ENCODE assay signal across 13 cellular contexts in the genomic region with DNA sequence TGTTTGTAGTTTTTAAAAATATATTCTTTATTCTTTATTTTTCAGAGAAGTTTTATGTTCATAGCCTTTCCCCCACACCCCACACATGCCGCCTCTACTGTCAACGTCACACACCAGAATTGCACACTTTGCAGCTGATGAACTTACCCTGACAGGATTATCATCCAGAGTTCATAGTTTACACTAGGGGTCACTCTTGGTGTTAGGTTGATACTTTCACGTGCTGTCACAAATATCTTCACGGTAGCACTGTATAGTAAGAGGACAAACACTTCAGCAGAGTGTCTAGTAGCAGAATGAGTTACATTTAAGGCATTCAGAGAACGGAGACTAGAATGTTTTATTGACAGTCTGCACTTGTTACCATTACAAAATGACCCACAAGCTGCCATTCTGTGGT. TPM values are rescaled to one million over a fixed set of nuclear protein-coding genes. Genes with fewer than 3 reads are reported as not detected.
A peak's percentile ranks its signal among the peaks of the same experiment; 100 is the strongest.
DNase-seq lines count a peak whose midpoint lies in the region; ATAC-seq, FAIRE-seq and TF ChIP-seq lines count a peak whose summit lies in the region.
"Had no signal": no experiment of that assay in that cellular context is flagged by ENCODE, and none has a peak within 500 bp of the region (broad histone marks: within the 10 kb centered on the region; RNA-seq: fewer than 3 reads in every experiment).

No MANE protein-coding gene starts in this region.

- H4K20me1 ChIP-seq in MM.1S (ENCODE audit: insufficient read depth, low read length), result no peaks in the 10 kb centered on the region
- no peaks in the 10 kb centered on the region for H4K20me1 ChIP-seq in K562 (replicated peaks; ENCODE audit: control insufficient read depth, insufficient read depth, low read length)

- FAIRE-seq in K562 (lab: Jason Lieb, UNC) (no peak), small intestine (lab: Jason Lieb, UNC) (no peak)

- in situ Hi-C loops in K562 (cut with MboI), result no loop called here

- DNase-seq in NCI-H526 (lab: John Stamatoyannopoulos, UW) (peak; percentile 1 to 27), NCI-H526 treated with DMSO at 0.1 percent for 48 hours (lab: John Stamatoyannopoulos, UW) (no peak), MM.1S (peak; percentile 38), K562 (ENCODE audit: extremely low read depth in 1 of 4, low spot score in 3 of 4) (peak in 3 of 4 experiments; percentile 10 to 20 (median 14)), small intestine (peak; percentile 31), mesenchymal stem cell (no peak), sigmoid colon (no peak)
- DNase-seq: aorta; glutamatergic neuron; NCI-H1694 treated with DMSO at 0.1 percent for 48 hours; stimulated activated CD8-positive, alpha-beta memory T cell treated with anti-CD3 and anti-CD28 coated beads, Interleukin-4, amount 100 ng/mL, for 48 hours had no signal

- no peak overlapping the region for H3K23ac ChIP-seq in mesenchymal stem cell (ENCODE audit: low read length in 2 of 2)

- TF ChIP-seq RAD21 in K562 (CRISPR knock-in tag; conservative IDR thresholded peaks at IDR 0.05 in 1 of 2, IDR thresholded peaks at IDR 0.05 in 1 of 2), result peak; percentile 43 to 46

- no peaks in the 10 kb centered on the region for H3K9me1 ChIP-seq in K562 (ENCODE audit: control insufficient read depth, insufficient read depth, low read length)

- H2AFZ ChIP-seq in MM.1S (ENCODE audit: low read length), result no peak overlapping the region
- no peak overlapping the region for H2AFZ ChIP-seq in K562 (ENCODE audit: low read depth, low read length)
- no peak overlapping the region for H2AFZ ChIP-seq in mesenchymal stem cell (ENCODE audit: low read depth, low read length)
- H2AFZ ChIP-seq: parathyroid adenoma had no signal

- BruUV-seq in K562 (replicated peaks; lab: Mats Ljungman, UMichigan), result no TSS peak

- no peaks in the 10 kb centered on the region for H3K27me3 ChIP-seq in MM.1S (replicated peaks; ENCODE audit: insufficient read depth, low read length)
- no peaks in the 10 kb centered on the region; a peak in 2 of 5 replicates for H3K27me3 ChIP-seq in K562 (ENCODE audit: control insufficient read depth in 2 of 2, insufficient read depth in 2 of 2, low read length in 2 of 2)
- H3K27me3 ChIP-seq in small intestine (ENCODE audit: control insufficient read depth in 2 of 2, insufficient read depth in 2 of 2, low read length in 2 of 2), result no peaks in the 10 kb centered on the region
- H3K27me3 ChIP-seq in mesenchymal stem cell (ENCODE audit: control insufficient read depth in 1 of 2, insufficient read depth in 1 of 2, low read length in 2 of 2), result peaks cover 5 to 8% of the 10 kb centered on the region in 2 experiments
- H3K27me3 ChIP-seq in sigmoid colon, result no peaks in the 10 kb centered on the region

- H3K27ac ChIP-seq in MM.1S (ENCODE audit: low read length) (no peak overlapping the region), K562 (ENCODE audit: extremely low read depth, low read depth, low read length) (no peak overlapping the region), small intestine (ENCODE audit: low read depth in 1 of 2, low read length in 1 of 2) (no peak overlapping the region), mesenchymal stem cell (ENCODE audit: low read length, poor library complexity, severe bottlenecking) (no peak overlapping the region), sigmoid colon (no peak overlapping the region)
- H3K27ac ChIP-seq: parathyroid adenoma had no signal

- H2AK5ac ChIP-seq in mesenchymal stem cell (ENCODE audit: low read length, severe bottlenecking), result no peak overlapping the region

- no peak overlapping the region for H3K18ac ChIP-seq in mesenchymal stem cell (ENCODE audit: low read depth in 1 of 2, low read length in 2 of 2)

- H3K4me3 ChIP-seq in MM.1S (ENCODE audit: low read length), result no peak overlapping the region
- H3K4me3 ChIP-seq in K562, result no peak overlapping the region
- no peak overlapping the region for H3K4me3 ChIP-seq in small intestine (ENCODE audit: low read depth in 1 of 2, low read length in 2 of 2)
- H3K4me3 ChIP-seq in mesenchymal stem cell (ENCODE audit: insufficient read depth in 1 of 2, low read depth in 1 of 2, low read length in 2 of 2), result no peak overlapping the region
- H3K4me3 ChIP-seq in sigmoid colon, result no peak overlapping the region

- H3K9me2 ChIP-seq in MM.1S (replicated peaks; ENCODE audit: insufficient read depth, low read length), result no peaks in the 10 kb centered on the region

- no peak overlapping the region for H2BK12ac ChIP-seq in mesenchymal stem cell (ENCODE audit: low read length in 2 of 2)

- CTCF ChIA-PET in K562 (lab: Yijun Ruan, JAX; ENCODE audit: low intra/inter-chr PET ratio), result no interaction called here

- H3K4me2 ChIP-seq in MM.1S (ENCODE audit: low read depth, low read length) (no peak overlapping the region), K562 (ENCODE audit: insufficient read depth, low read length) (no peak overlapping the region), mesenchymal stem cell (ENCODE audit: low read length, poor library complexity, severe bottlenecking) (no peak overlapping the region)

- intact Hi-C loops in K562 (cut with micrococcal nuclease), result loop anchor here (5.0 kb wide), 1 partner anchor 91 kb away; no protein-coding TSS in a partner anchor
- intact Hi-C loops in sigmoid colon (cut with DNase I), result no loop called here

- no peak overlapping the region for H4K91ac ChIP-seq in mesenchymal stem cell (ENCODE audit: low read length)

- H3K14ac ChIP-seq in mesenchymal stem cell (ENCODE audit: low read length in 2 of 2), result no peak overlapping the region

- TF ChIP-seq POLR2A in K562 (conservative IDR thresholded peaks at IDR 0.05), result no peak
- TF ChIP-seq POLR2A in sigmoid colon (IDR thresholded peaks at IDR 0.05), result no peak

- peak; percentile 63 for ATAC-seq in K562
- ATAC-seq in GM18870 (IDR thresholded peaks at IDR 0.05; ENCODE audit: unreplicated experiment), result no peak

- H2BK15ac ChIP-seq in mesenchymal stem cell (ENCODE audit: low read depth, poor library complexity, severe bottlenecking), result no peak overlapping the region

- H3K9ac ChIP-seq in MM.1S (ENCODE audit: low read length) (no peak overlapping the region), K562 (ENCODE audit: insufficient read depth in 1 of 2, low read depth in 2 of 2, low read length in 2 of 2) (no peak overlapping the region), mesenchymal stem cell (ENCODE audit: low read length) (no peak overlapping the region)
- H3K9ac ChIP-seq: parathyroid adenoma had no signal

- H3K4ac ChIP-seq in mesenchymal stem cell (ENCODE audit: low read depth in 1 of 2, low read length in 2 of 2), result no peak overlapping the region

- no peaks in the 10 kb centered on the region for H3K36me3 ChIP-seq in MM.1S (replicated peaks; ENCODE audit: insufficient read depth, low read length)
- no peaks in the 10 kb centered on the region for H3K36me3 ChIP-seq in K562 (ENCODE audit: control insufficient read depth, insufficient read depth, low read length)
- no peaks in the 10 kb centered on the region for H3K36me3 ChIP-seq in small intestine (ENCODE audit: control insufficient read depth in 2 of 2, insufficient read depth in 2 of 2, low read length in 2 of 2)
- H3K36me3 ChIP-seq in mesenchymal stem cell (ENCODE audit: control insufficient read depth in 1 of 2, insufficient read depth in 2 of 2, low read depth in 1 of 2, low read length in 2 of 2), result no peaks in the 10 kb centered on the region
- no peaks in the 10 kb centered on the region for H3K36me3 ChIP-seq in sigmoid colon

- H3K4me1 ChIP-seq in MM.1S (ENCODE audit: low read length), result no peaks in the 10 kb centered on the region
- H3K4me1 ChIP-seq in K562 (replicated peaks in 1 of 2; ENCODE audit: control insufficient read depth in 2 of 2, insufficient read depth in 2 of 2, low read length in 2 of 2), result peaks cover 0 to 3% of the 10 kb centered on the region in 2 experiments; a peak in 1 of 5 replicates
- H3K4me1 ChIP-seq in small intestine (ENCODE audit: control insufficient read depth in 2 of 2, insufficient read depth in 1 of 2, low read depth in 1 of 2, low read length in 1 of 2), result no peaks in the 10 kb centered on the region
- H3K4me1 ChIP-seq in mesenchymal stem cell (ENCODE audit: control insufficient read depth, insufficient read depth, low read depth, low read length), result no peaks in the 10 kb centered on the region
- H3K4me1 ChIP-seq in sigmoid colon, result no peaks in the 10 kb centered on the region
- H3K4me1 ChIP-seq: parathyroid adenoma had no signal

- H3K79me2 ChIP-seq in MM.1S (ENCODE audit: low read length) (no peaks in the 10 kb centered on the region), K562 (ENCODE audit: control insufficient read depth, insufficient read depth, low read length) (no peaks in the 10 kb centered on the region)
- H3K79me2 ChIP-seq: parathyroid adenoma had no signal

- H3K9me3 ChIP-seq in MM.1S (replicated peaks; ENCODE audit: insufficient read depth, low read length) (no peaks in the 10 kb centered on the region), K562 (replicated peaks; ENCODE audit: control insufficient read depth, insufficient read depth, low read depth, low read length) (no peaks in the 10 kb centered on the region), small intestine (ENCODE audit: control insufficient read depth, low read depth) (no peaks in the 10 kb centered on the region), mesenchymal stem cell (ENCODE audit: control insufficient read depth, low read length) (no peaks in the 10 kb centered on the region), sigmoid colon (no peaks in the 10 kb centered on the region)

- H3K79me1 ChIP-seq in mesenchymal stem cell (replicated peaks; ENCODE audit: low read length, poor library complexity, severe bottlenecking), result no peaks in the 10 kb centered on the region

- POLR2A ChIA-PET in K562 (lab: Yijun Ruan, JAX), result interaction anchor here (1.3 kb wide), 1 partner anchor 8 kb away, joined by 5 read pairs; no protein-coding TSS in a partner anchor

- no peak overlapping the region for H4K8ac ChIP-seq in mesenchymal stem cell (ENCODE audit: low read length)

- no peaks in the 10 kb centered on the region for H3F3A ChIP-seq in MM.1S (ENCODE audit: insufficient read depth, low read length)

- 0% methylated on average over 5 of the region's 5 CpGs for WGBS in K562 (ENCODE audit: insufficient coverage, low coverage, missing lambda C conversion rate)
- 14 to 21% (median 19%) methylated on average over 5 of the region's 5 CpGs for WGBS in small intestine, 3 donors
- WGBS in mesenchymal stem cell, result 13% methylated on average over 5 of the region's 5 CpGs
- 7 to 27% methylated on average over 5 of the region's 5 CpGs for WGBS in sigmoid colon, 2 donors

- no peak overlapping the region for H2BK5ac ChIP-seq in mesenchymal stem cell (ENCODE audit: low read depth, low read length, poor library complexity, severe bottlenecking)

- TF ChIP-seq CTCF in MM.1S (IDR thresholded peaks at IDR 0.05; ENCODE audit: low read length) (peak; percentile 24), K562 (IDR thresholded peaks at IDR 0.05 in 2 of 3, conservative IDR thresholded peaks at IDR 0.05 in 1 of 3; ENCODE audit: insufficient read depth in 2 of 3, low read depth in 1 of 3, low read length in 3 of 3) (peak in 2 of 3 experiments; percentile 38 to 48; a peak in 2 of 6 replicates), sigmoid colon (IDR thresholded peaks at IDR 0.05) (no peak)

- no peak for TF ChIP-seq EP300 in K562 (IDR thresholded peaks at IDR 0.05; ENCODE audit: low read length)
- no peak for TF ChIP-seq EP300 in sigmoid colon (IDR thresholded peaks at IDR 0.05)

- H2BK120ac ChIP-seq in mesenchymal stem cell (ENCODE audit: low read depth, low read length), result no peak overlapping the region

RNA-seq across cellular contexts. Expression of gene DPPA3, which starts 5.2 kb away (rescaled TPM):
- not detected in 2 replicates for total RNA-seq in K562 (2011; cell fraction: chromatin; rRNA removed; ENCODE audit: low replicate concordance)
- total RNA-seq in K562 (2011; cell fraction: nucleolus; rRNA removed), result not detected in 2 replicates
- not detected in 2 replicates for total RNA-seq in K562 (2011; cell fraction: nucleoplasm; rRNA removed)
- total RNA-seq in K562 (2014; rRNA removed) (not detected in 2 replicates), K562 (2014; rRNA removed; fragmentation: Illumina TruSeq; extraction: Trizol) (not detected in 2 replicates), K562 (2015; rRNA removed; fragmentation: Illumina TruSeq; extraction: Trizol) (not detected in 2 replicates), K562 (2021) (not detected in 2 replicates), sigmoid colon (not detected)
- polyA plus RNA-seq in K562 (2011; rRNA removed) (not detected in 2 replicates), K562 (2014; fragmentation: Illumina TruSeq; extraction: Trizol) (not detected in 2 replicates), K562 (2014; fragmentation: Nextera tagmentation; extraction: Ambion mirVana) (not detected), K562 (2014; rRNA removed) (not detected in 2 replicates), small intestine (not detected), sigmoid colon (not detected)
- polyA plus RNA-seq in K562 (2011; cell fraction: cytosol; rRNA removed), result not detected in 2 replicates
- not detected in 2 replicates for polyA plus RNA-seq in K562 (2011; cell fraction: nucleus; rRNA removed)
- polyA plus RNA-seq in K562 (2012), result not detected in 2 replicates
- not detected in 2 replicates for polyA minus RNA-seq in K562 (2011; rRNA and poly(A)+ RNA removed)
- polyA minus RNA-seq in K562 (2011; cell fraction: cytosol; rRNA and poly(A)+ RNA removed), result not detected in 2 replicates
- not detected in 2 replicates for polyA minus RNA-seq in K562 (2011; cell fraction: nucleus; rRNA and poly(A)+ RNA removed)
- not detected for polyA plus RNA-seq in mesenchymal stem cell (2013, experiment 1 of 2)
- not detected for polyA plus RNA-seq in mesenchymal stem cell (2013, experiment 2 of 2)
- total RNA-seq: aorta had no signal
- polyA plus RNA-seq: aorta had no signal

RNA-seq across cellular contexts. Expression of gene GDF3, which starts 20.8 kb away (rescaled TPM):
- total RNA-seq in K562 (2011; cell fraction: chromatin; rRNA removed; ENCODE audit: low replicate concordance), result not detected in 2 replicates
- total RNA-seq in K562 (2011; cell fraction: nucleolus; rRNA removed), result not detected in 2 replicates
- not detected in 2 replicates for total RNA-seq in K562 (2011; cell fraction: nucleoplasm; rRNA removed)
- total RNA-seq in K562 (2014; rRNA removed) (not detected in 2 replicates), K562 (2014; rRNA removed; fragmentation: Illumina TruSeq; extraction: Trizol) (not detected in 2 replicates), K562 (2015; rRNA removed; fragmentation: Illumina TruSeq; extraction: Trizol) (not detected in 2 replicates), K562 (2021) (not detected in 2 replicates), sigmoid colon (not detected)
- polyA plus RNA-seq in K562 (2011; rRNA removed) (0.05 TPM in 1 of 2 replicates, not detected in the other), K562 (2014; fragmentation: Illumina TruSeq; extraction: Trizol) (not detected in 2 replicates), K562 (2014; fragmentation: Nextera tagmentation; extraction: Ambion mirVana) (not detected), K562 (2014; rRNA removed) (not detected in 2 replicates), small intestine (under 1 TPM in 1 of 3 donors, not detected in 2; 0.31 TPM), sigmoid colon (not detected)
- not detected in 2 replicates for polyA plus RNA-seq in K562 (2011; cell fraction: cytosol; rRNA removed)
- polyA plus RNA-seq in K562 (2011; cell fraction: nucleus; rRNA removed), result not detected in 2 replicates
- not detected in 2 replicates for polyA plus RNA-seq in K562 (2012)
- not detected in 2 replicates for polyA minus RNA-seq in K562 (2011; rRNA and poly(A)+ RNA removed)
- polyA minus RNA-seq in K562 (2011; cell fraction: cytosol; rRNA and poly(A)+ RNA removed), result not detected in 2 replicates
- not detected in 2 replicates for polyA minus RNA-seq in K562 (2011; cell fraction: nucleus; rRNA and poly(A)+ RNA removed)
- polyA plus RNA-seq in mesenchymal stem cell (2013, experiment 1 of 2), result not detected
- not detected for polyA plus RNA-seq in mesenchymal stem cell (2013, experiment 2 of 2)
- polyA plus RNA-seq: aorta had no signal

RNA-seq across cellular contexts. Expression of gene CLEC4C, which starts 30.8 kb away (rescaled TPM):
- not detected in 2 replicates for total RNA-seq in K562 (2011; cell fraction: chromatin; rRNA removed; ENCODE audit: low replicate concordance)
- not detected in 2 replicates for total RNA-seq in K562 (2011; cell fraction: nucleolus; rRNA removed)
- total RNA-seq in K562 (2011; cell fraction: nucleoplasm; rRNA removed), result not detected in 2 replicates
- total RNA-seq in K562 (2014; rRNA removed) (not detected in 2 replicates), K562 (2014; rRNA removed; fragmentation: Illumina TruSeq; extraction: Trizol) (not detected in 2 replicates), K562 (2015; rRNA removed; fragmentation: Illumina TruSeq; extraction: Trizol) (not detected in 2 replicates), K562 (2021) (not detected in 2 replicates), sigmoid colon (not detected)
- polyA plus RNA-seq in K562 (2011; rRNA removed) (not detected in 2 replicates), K562 (2014; fragmentation: Illumina TruSeq; extraction: Trizol) (not detected in 2 replicates), K562 (2014; fragmentation: Nextera tagmentation; extraction: Ambion mirVana) (not detected), K562 (2014; rRNA removed) (not detected in 2 replicates), small intestine (not detected), sigmoid colon (under 1 TPM in 1 of 3 donors, not detected in 2; 0.16 TPM)
- polyA plus RNA-seq in K562 (2011; cell fraction: cytosol; rRNA removed), result not detected in 2 replicates
- polyA plus RNA-seq in K562 (2011; cell fraction: nucleus; rRNA removed), result not detected in 2 replicates
- polyA plus RNA-seq in K562 (2012), result not detected in 2 replicates
- polyA minus RNA-seq in K562 (2011; rRNA and poly(A)+ RNA removed), result not detected in 2 replicates
- polyA minus RNA-seq in K562 (2011; cell fraction: cytosol; rRNA and poly(A)+ RNA removed), result not detected in 2 replicates
- polyA minus RNA-seq in K562 (2011; cell fraction: nucleus; rRNA and poly(A)+ RNA removed), result not detected in 2 replicates
- polyA plus RNA-seq in mesenchymal stem cell (2013, experiment 1 of 2), result not detected
- not detected for polyA plus RNA-seq in mesenchymal stem cell (2013, experiment 2 of 2)
- total RNA-seq: aorta had no signal
- polyA plus RNA-seq: aorta had no signal

RNA-seq across cellular contexts. Expression of gene NANOGNB, which starts 48.6 kb away (rescaled TPM):
- not detected in 2 replicates for total RNA-seq in K562 (2011; cell fraction: chromatin; rRNA removed; ENCODE audit: low replicate concordance)
- not detected in 2 replicates for total RNA-seq in K562 (2011; cell fraction: nucleolus; rRNA removed)
- total RNA-seq in K562 (2011; cell fraction: nucleoplasm; rRNA removed), result not detected in 2 replicates
- total RNA-seq in K562 (2014; rRNA removed) (not detected in 2 replicates), K562 (2014; rRNA removed; fragmentation: Illumina TruSeq; extraction: Trizol) (not detected in 2 replicates), K562 (2015; rRNA removed; fragmentation: Illumina TruSeq; extraction: Trizol) (not detected in 2 replicates), K562 (2021) (not detected in 2 replicates), sigmoid colon (not detected)
- polyA plus RNA-seq in K562 (2011; rRNA removed) (not detected in 2 replicates), K562 (2014; fragmentation: Illumina TruSeq; extraction: Trizol) (not detected in 2 replicates), K562 (2014; fragmentation: Nextera tagmentation; extraction: Ambion mirVana) (not detected), K562 (2014; rRNA removed) (not detected in 2 replicates), small intestine (not detected), sigmoid colon (not detected)
- polyA plus RNA-seq in K562 (2011; cell fraction: cytosol; rRNA removed), result not detected in 2 replicates
- not detected in 2 replicates for polyA plus RNA-seq in K562 (2011; cell fraction: nucleus; rRNA removed)
- not detected in 2 replicates for polyA plus RNA-seq in K562 (2012)
- polyA minus RNA-seq in K562 (2011; rRNA and poly(A)+ RNA removed), result not detected in 2 replicates
- not detected in 2 replicates for polyA minus RNA-seq in K562 (2011; cell fraction: cytosol; rRNA and poly(A)+ RNA removed)
- not detected in 2 replicates for polyA minus RNA-seq in K562 (2011; cell fraction: nucleus; rRNA and poly(A)+ RNA removed)
- polyA plus RNA-seq in mesenchymal stem cell (2013, experiment 1 of 2), result not detected
- polyA plus RNA-seq in mesenchymal stem cell (2013, experiment 2 of 2), result not detected
- total RNA-seq: aorta had no signal
- polyA plus RNA-seq: aorta had no signal

RNA-seq across cellular contexts. Expression of gene APOBEC1, which starts 50.7 kb away (rescaled TPM):
- total RNA-seq in K562 (2011; cell fraction: chromatin; rRNA removed; ENCODE audit: low replicate concordance), result not detected in 2 replicates
- total RNA-seq in K562 (2011; cell fraction: nucleolus; rRNA removed), result not detected in 2 replicates
- total RNA-seq in K562 (2011; cell fraction: nucleoplasm; rRNA removed), result not detected in 2 replicates
- not detected in 2 replicates for total RNA-seq in K562 (2014; rRNA removed)
- total RNA-seq in K562 (2014; rRNA removed; fragmentation: Illumina TruSeq; extraction: Trizol), result not detected in 2 replicates
- total RNA-seq in K562 (2015; rRNA removed; fragmentation: Illumina TruSeq; extraction: Trizol), result not detected in 2 replicates
- not detected in 2 replicates for total RNA-seq in K562 (2021)
- polyA plus RNA-seq in K562 (2011; rRNA removed), result not detected in 2 replicates
- polyA plus RNA-seq in K562 (2011; cell fraction: cytosol; rRNA removed), result not detected in 2 replicates
- polyA plus RNA-seq in K562 (2011; cell fraction: nucleus; rRNA removed), result not detected in 2 replicates
- not detected in 2 replicates for polyA plus RNA-seq in K562 (2012)
- polyA plus RNA-seq in K562 (2014; fragmentation: Illumina TruSeq; extraction: Trizol), result not detected in 2 replicates
- not detected for polyA plus RNA-seq in K562 (2014; fragmentation: Nextera tagmentation; extraction: Ambion mirVana)
- polyA plus RNA-seq in K562 (2014; rRNA removed), result not detected in 2 replicates
- polyA minus RNA-seq in K562 (2011; rRNA and poly(A)+ RNA removed), result not detected in 2 replicates
- not detected in 2 replicates for polyA minus RNA-seq in K562 (2011; cell fraction: cytosol; rRNA and poly(A)+ RNA removed)
- polyA minus RNA-seq in K562 (2011; cell fraction: nucleus; rRNA and poly(A)+ RNA removed), result not detected in 2 replicates
- 100 to 1,000 TPM in 2 of 3 donors, 10 to 100 TPM in 1; 35.0 to 310 (median 219) TPM for polyA plus RNA-seq in small intestine
- polyA plus RNA-seq in mesenchymal stem cell (2013, experiment 1 of 2), result not detected
- not detected for polyA plus RNA-seq in mesenchymal stem cell (2013, experiment 2 of 2)
- not detected for total RNA-seq in sigmoid colon
- 10 to 100 TPM in 2 of 3 donors, 1 to 10 TPM in 1; 7.7 to 31.4 (median 18.0) TPM for polyA plus RNA-seq in sigmoid colon
- total RNA-seq: aorta had no signal

Comparison
In these comparisons a context has a peak if more than half of its experiments do, and no peak if none do; other contexts are left out.
1. DNase-seq: peak in NCI-H526 (2 of 2), MM.1S (single experiment), K562 (3 of 4) and small intestine (single experiment); none in NCI-H526 treated with DMSO at 0.1 percent for 48 hours (single experiment), mesenchymal stem cell (single experiment) and sigmoid colon (single experiment).
2. CTCF ChIP-seq: peak in MM.1S (single experiment) and K562 (2 of 3); none in sigmoid colon (0 of 4).